12 cellular contexts compared by ENCODE assay signal in the genomic region with DNA sequence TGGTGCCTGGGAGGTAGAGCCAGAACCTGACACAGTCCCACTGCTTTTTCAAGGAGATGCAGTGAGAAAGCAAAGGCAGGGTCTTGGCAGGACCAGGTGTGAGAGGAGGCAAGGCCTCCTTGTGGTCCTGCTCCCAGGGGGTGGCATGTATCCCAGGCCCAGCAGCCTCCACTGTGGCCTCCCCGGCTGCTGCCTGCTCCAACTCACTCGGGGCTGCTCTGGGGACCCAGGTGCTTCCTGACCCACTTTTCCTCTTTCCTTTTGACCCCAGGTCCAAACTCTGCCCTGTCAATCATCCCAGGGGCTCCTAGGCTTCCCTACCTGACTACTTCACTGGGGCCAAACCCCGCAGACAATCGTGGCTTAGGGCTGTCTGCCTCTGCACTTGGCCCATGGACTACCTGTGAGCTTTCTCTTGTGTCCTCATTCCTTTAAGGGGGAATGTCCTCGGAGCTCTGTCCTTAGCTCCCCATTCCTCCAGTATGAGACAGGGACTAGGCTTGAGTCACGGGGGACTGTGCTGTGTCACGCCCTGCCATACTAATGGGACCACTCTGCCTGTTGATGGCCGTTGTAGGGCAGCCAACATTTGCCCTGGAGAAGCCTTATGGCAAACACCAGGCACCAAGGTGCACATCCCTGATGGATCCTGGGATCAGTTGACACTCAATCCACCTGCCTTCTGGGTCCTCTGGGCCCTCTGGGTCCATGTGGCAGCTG. TPM values are rescaled to one million over a fixed set of nuclear protein-coding genes. Genes with fewer than 3 reads are reported as not detected.
A peak's percentile ranks its signal among the peaks of the same experiment; 100 is the strongest.
DNase-seq lines count a peak whose midpoint lies in the region; ATAC-seq, FAIRE-seq and TF ChIP-seq lines count a peak whose summit lies in the region.
"Had no signal": no experiment of that assay in that cellular context is flagged by ENCODE, and none has a peak within 500 bp of the region (broad histone marks: within the 10 kb centered on the region; RNA-seq: fewer than 3 reads in every experiment).

No MANE protein-coding gene starts in this region.

- no peak for TF ChIP-seq EP300 in esophagus muscularis mucosa (IDR thresholded peaks at IDR 0.05)
- TF ChIP-seq EP300 in sigmoid colon (IDR thresholded peaks at IDR 0.05) = no peak

- WGBS in esophagus muscularis mucosa = 80% methylated on average over 6 of the region's 8 CpGs
- whole genome bisulfite sequencing in sigmoid colon, 2 donors = 70 to 82% methylated on average over 8 of the region's 8 CpGs

- H3K9me3 ChIP-seq in esophagus muscularis mucosa (no peaks in the 10 kb centered on the region), sigmoid colon (no peaks in the 10 kb centered on the region)

- DNase-seq in GM12891 (ENCODE audit: insufficient read length, low spot score) (no peak), RWPE1 (ENCODE audit: low spot score) (no peak), esophagus muscularis mucosa (ENCODE audit: extremely low spot score) (no peak), sigmoid colon (no peak), erythroblast (lab: John Stamatoyannopoulos, UW) (no peak), kidney glomerular epithelial cell (lab: John Stamatoyannopoulos, UW) (no peak), NOMO-1 (lab: John Stamatoyannopoulos, UW; ENCODE audit: unreplicated experiment in 2 of 2) (no peak)
- DNase-seq: activated effector memory CD4-positive, alpha-beta T cell treated with anti-CD3 and anti-CD28 coated beads, Interleukin-2, amount 50 U/mL, for 16 hours; NCI-H2227 treated with DMSO at 0.1 percent for 48 hours; stimulated activated CD4-positive, alpha-beta T cell treated with anti-CD3 and anti-CD28 coated beads, Interleukin-4, amount 100 ng/mL, for 24 hours had no signal

- H3K27me3 ChIP-seq in esophagus muscularis mucosa = no peaks in the 10 kb centered on the region
- peaks cover 5 to 41% (median 14%) of the 10 kb centered on the region in 3 donors for H3K27me3 ChIP-seq in sigmoid colon

- intact Hi-C loops in esophagus muscularis mucosa (cut with DNase I) = no loop called here
- intact Hi-C loops in sigmoid colon (cut with DNase I) = no loop called here

- TF ChIP-seq CTCF in RWPE1 (conservative IDR thresholded peaks at IDR 0.05; ENCODE audit: low read depth) (no peak), esophagus muscularis mucosa (IDR thresholded peaks at IDR 0.05) (no peak), sigmoid colon (IDR thresholded peaks at IDR 0.05) (no peak)

- H3K4me1 ChIP-seq in esophagus muscularis mucosa (peaks cover 27 to 72% (median 66%) of the 10 kb centered on the region in 4 donors), sigmoid colon (peaks cover 0 to 29% (median 21%) of the 10 kb centered on the region in 4 donors)

- no peak overlapping the region for H3K4me3 ChIP-seq in esophagus muscularis mucosa
- no peak overlapping the region for H3K4me3 ChIP-seq in sigmoid colon

- no peak for TF ChIP-seq POLR2A in GM12891 (IDR thresholded peaks at IDR 0.05; ENCODE audit: low read depth, low read length)
- no peak for TF ChIP-seq POLR2A in esophagus muscularis mucosa (IDR thresholded peaks at IDR 0.05; ENCODE audit: low read depth)
- no peak for TF ChIP-seq POLR2A in sigmoid colon (IDR thresholded peaks at IDR 0.05)
- no peak for TF ChIP-seq POLR2A in erythroblast (IDR thresholded peaks at IDR 0.05; ENCODE audit: low read length)

- ATAC-seq in GM18867 (IDR thresholded peaks at IDR 0.05; ENCODE audit: unreplicated experiment) = no peak

- peak overlapping the region; percentile 59 for H3K27ac ChIP-seq in RWPE1
- H3K27ac ChIP-seq in esophagus muscularis mucosa (replicated peaks in 1 of 4) = peak overlapping the region; percentile 78 to 94 (median 90)
- H3K27ac ChIP-seq in sigmoid colon = peak overlapping the region; percentile 74 to 91 (median 78)

- CTCF ChIA-PET in RWPE1 (lab: Yijun Ruan, JAX) = interaction anchor here (0.7 kb wide), 1 partner anchor 21 kb away, joined by 4 read pairs; no protein-coding TSS in a partner anchor

- POLR2A ChIA-PET in RWPE1 (lab: Yijun Ruan, JAX; ENCODE audit: low non-redundant PET) = no interaction called here

- peak; percentile 63 for FAIRE-seq in GM12891 (lab: Jason Lieb, UNC)

- H3K36me3 ChIP-seq in esophagus muscularis mucosa = peaks cover 0 to 17% (median 6%) of the 10 kb centered on the region in 4 donors
- peaks cover 0 to 9% (median 0%) of the 10 kb centered on the region in 4 donors for H3K36me3 ChIP-seq in sigmoid colon

TF ChIP-seq in GM12891, 5 proteins besides CTCF, POLR2A, EP300 and RAD21:
- TF ChIP-seq SPI1 (IDR thresholded peaks at IDR 0.05; ENCODE audit: low read depth, low read length) (no peak), POLR2AphosphoS5 (IDR thresholded peaks at IDR 0.05; ENCODE audit: low read depth, low read length) (no peak), TAF1 (IDR thresholded peaks at IDR 0.05; ENCODE audit: low read depth, low read length) (no peak), PAX5 (IDR thresholded peaks at IDR 0.05; ENCODE audit: insufficient read depth, low read length, severe bottlenecking) (no peak), POU2F2 (IDR thresholded peaks at IDR 0.05; ENCODE audit: low read depth, low read length) (no peak)

RNA-seq across cellular contexts. Expression of a gene that starts 1.1 kb away (rescaled TPM):
- polyA plus RNA-seq in GM12891 (2012; ENCODE audit: low read depth, missing spikeins) = 0.71 TPM
- total RNA-seq in esophagus muscularis mucosa = 100 to 1,000 TPM in 3 of 4 donors, 10 to 100 TPM in 1; 71.0 to 234 (median 156) TPM
- 100 to 1,000 TPM in 2 of 4 donors, 10 to 100 TPM in 2; 74.6 to 182 (median 128) TPM for total RNA-seq in sigmoid colon
- polyA plus RNA-seq in sigmoid colon = 10 to 100 TPM in 2 of 3 donors, 1 to 10 TPM in 1; 2.5 to 37.7 (median 12.0) TPM
- total RNA-seq: Daoy had no signal

RNA-seq across cellular contexts. Expression of a gene that starts 20.3 kb away (rescaled TPM):
- polyA plus RNA-seq in GM12891 (2012; ENCODE audit: low read depth, missing spikeins) = 117 TPM
- total RNA-seq in esophagus muscularis mucosa (10 to 100 TPM; 33.6 to 71.2 (median 55.9) TPM), sigmoid colon (10 to 100 TPM; 20.3 to 40.5 (median 29.5) TPM)
- polyA plus RNA-seq in sigmoid colon = 10 to 100 TPM; 31.9 to 91.2 (median 39.0) TPM

RNA-seq across cellular contexts. Expression of a gene that starts 20.7 kb away (rescaled TPM):
- 13.2 TPM for polyA plus RNA-seq in GM12891 (2012; ENCODE audit: low read depth, missing spikeins)
- 10 to 100 TPM; 12.4 to 32.3 (median 26.5) TPM for total RNA-seq in esophagus muscularis mucosa
- total RNA-seq in sigmoid colon = 10 to 100 TPM; 17.5 to 39.9 (median 24.8) TPM
- 10 to 100 TPM in 1 of 3 donors, 1 to 10 TPM in 2; 5.5 to 23.4 (median 9.6) TPM for polyA plus RNA-seq in sigmoid colon

RNA-seq across cellular contexts. Expression of a gene that starts 37.6 kb away (rescaled TPM):
- not detected for polyA plus RNA-seq in GM12891 (2012; ENCODE audit: low read depth, missing spikeins)
- total RNA-seq in esophagus muscularis mucosa (1 to 10 TPM in 1 of 4 donors, under 1 TPM in 2, not detected in 1; 0.52 to 1.8 (median 0.66) TPM), sigmoid colon (1 to 10 TPM in 2 of 4 donors, under 1 TPM in 2; 0.71 to 2.1 (median 1.1) TPM)
- 1 to 10 TPM in 2 of 3 donors, not detected in 1; 1.2 to 3.0 TPM for polyA plus RNA-seq in sigmoid colon
- total RNA-seq: Daoy had no signal

RNA-seq across cellular contexts. Expression of a gene that starts 38.1 kb away (rescaled TPM):
- polyA plus RNA-seq in GM12891 (2012; ENCODE audit: low read depth, missing spikeins) = not detected
- not detected for total RNA-seq in esophagus muscularis mucosa
- total RNA-seq in sigmoid colon = not detected
- 1 to 10 TPM in 1 of 3 donors, under 1 TPM in 1, not detected in 1; 0.39 to 7.2 TPM for polyA plus RNA-seq in sigmoid colon
- total RNA-seq: Daoy had no signal
